ENCODE assay signal across 14 cellular contexts in genomic region chr3:11245276-11245675, GRCh38. TPM values are rescaled to one million over a fixed set of nuclear protein-coding genes. Genes with fewer than 3 reads are reported as not detected.
DNase-seq lines count a peak whose midpoint lies in the region; ATAC-seq and TF ChIP-seq lines count a peak whose summit lies in the region.
"Had no signal": no experiment of that assay in that cellular context is flagged by ENCODE, and none has a peak within 500 bp of the region (broad histone marks: within the 10 kb centered on the region; RNA-seq: fewer than 3 reads in every experiment).

No MANE protein-coding gene starts in this region.

- H3K4me2 ChIP-seq in GM23338 (no peak overlapping the region), PC-3 (ENCODE audit: low read length) (0 out of 2 replicates have a peak overlapping the region, but pooled peaks have one; percentile 20)

- H3K4me1 ChIP-seq in GM23338 (ENCODE audit: insufficient read depth), result no peaks in the 10 kb centered on the region
- peaks cover 20% of the 10 kb centered on the region for H3K4me1 ChIP-seq in PC-3 (ENCODE audit: insufficient read depth, low read length)
- H3K4me1 ChIP-seq: BE2C had no signal

- H3K27me3 ChIP-seq in GM23338 (ENCODE audit: insufficient read depth) (no peaks in the 10 kb centered on the region), PC-3 (ENCODE audit: low read length) (no peaks in the 10 kb centered on the region)
- H3K27me3 ChIP-seq: BE2C had no signal

- no peak overlapping the region for H3K4me3 ChIP-seq in GM23338
- no peak overlapping the region for H3K4me3 ChIP-seq in PC-3 (ENCODE audit: low read length)

- no peaks in the 10 kb centered on the region for H3K79me2 ChIP-seq in GM23338 (replicated peaks; ENCODE audit: insufficient read depth)
- no peaks in the 10 kb centered on the region; the same call in 1 of the 2 replicates for H3K79me2 ChIP-seq in PC-3 (ENCODE audit: low read length)

- H2AFZ ChIP-seq in GM23338, result 0 out of 2 replicates have a peak overlapping the region, but pooled peaks have one; percentile 3
- H2AFZ ChIP-seq in PC-3 (ENCODE audit: low read length), result no peak overlapping the region

- no peaks in the 10 kb centered on the region for H3K36me3 ChIP-seq in GM23338 (ENCODE audit: insufficient read depth)
- no peaks in the 10 kb centered on the region for H3K36me3 ChIP-seq in PC-3 (ENCODE audit: low read depth, low read length)
- H3K36me3 ChIP-seq: BE2C had no signal

- TF ChIP-seq CTCF in GM23338 (conservative IDR thresholded peaks at IDR 0.05; ENCODE audit: low read depth in 2 of 2) (no peak), PC-3 (conservative IDR thresholded peaks at IDR 0.05; ENCODE audit: low read depth, low read length) (no peak)

- no peaks in the 10 kb centered on the region for H3K27me3 Mint-ChIP-seq in GM23338 (ENCODE audit: insufficient read depth, low read depth, poor library complexity)
- H3K27me3 Mint-ChIP-seq in activated CD8-positive, alpha-beta T cell treated with anti-CD3 and anti-CD28 coated beads, Interleukin-2, amount 10 ng/mL, durations not matched to agents 7 days and 5 days (ENCODE audit: low read depth), result no peaks in the 10 kb centered on the region
- H3K27me3 Mint-ChIP-seq: CD4-positive, alpha-beta memory T cell had no signal

- intact Hi-C loops in PC-3 (cut with micrococcal nuclease), result no loop called here

- H3K9ac ChIP-seq in PC-3 (ENCODE audit: low read length), result no peak overlapping the region

- H3K9me2 ChIP-seq in GM23338 (ENCODE audit: insufficient read depth) (no peaks in the 10 kb centered on the region), PC-3 (replicated peaks; ENCODE audit: low read length) (no peaks in the 10 kb centered on the region)

- H3K27ac ChIP-seq in GM23338 (ENCODE audit: low read depth), result no peak overlapping the region
- no peak overlapping the region for H3K27ac ChIP-seq in PC-3 (ENCODE audit: low read length)
- H3K27ac ChIP-seq: C4-2B had no signal

- no peak overlapping the region for H3K4me3 Mint-ChIP-seq in GM23338
- no peak overlapping the region for H3K4me3 Mint-ChIP-seq in activated CD8-positive, alpha-beta T cell treated with anti-CD3 and anti-CD28 coated beads, Interleukin-2, amount 10 ng/mL, durations not matched to agents 7 days and 5 days
- no peak overlapping the region for H3K4me3 Mint-ChIP-seq in stimulated activated effector memory CD8-positive, alpha-beta T cell treated with anti-CD3 and anti-CD28 coated beads, Interleukin-12 subunit alpha, Interleukin-12 subunit beta, amount 100 ng/mL, for 72 hours
- H3K4me3 Mint-ChIP-seq: CD4-positive, alpha-beta memory T cell; H9 had no signal

- H3K27ac Mint-ChIP-seq in GM23338, result no peak overlapping the region
- H3K27ac Mint-ChIP-seq in activated CD8-positive, alpha-beta T cell treated with anti-CD3 and anti-CD28 coated beads, Interleukin-2, amount 10 ng/mL, durations not matched to agents 7 days and 5 days, result no peak overlapping the region
- H3K27ac Mint-ChIP-seq in stimulated activated effector memory CD8-positive, alpha-beta T cell treated with anti-CD3 and anti-CD28 coated beads, Interleukin-12 subunit alpha, Interleukin-12 subunit beta, amount 100 ng/mL, for 72 hours, result no peak overlapping the region
- H3K27ac Mint-ChIP-seq: H9 had no signal

- H3K36me3 Mint-ChIP-seq in GM23338 (ENCODE audit: low read depth), result no peaks in the 10 kb centered on the region
- no peaks in the 10 kb centered on the region for H3K36me3 Mint-ChIP-seq in activated CD8-positive, alpha-beta T cell treated with anti-CD3 and anti-CD28 coated beads, Interleukin-2, amount 10 ng/mL, durations not matched to agents 7 days and 5 days (ENCODE audit: low read depth)
- no peaks in the 10 kb centered on the region for H3K36me3 Mint-ChIP-seq in stimulated activated effector memory CD8-positive, alpha-beta T cell treated with anti-CD3 and anti-CD28 coated beads, Interleukin-12 subunit alpha, Interleukin-12 subunit beta, amount 100 ng/mL, for 72 hours
- H3K36me3 Mint-ChIP-seq: CD4-positive, alpha-beta memory T cell had no signal

- POLR2A ChIA-PET in PC-3 (lab: Charles Lee; ENCODE audit: unreplicated experiment), result interaction anchor here (0.6 kb wide), 2 partner anchors 263 to 1313 kb away, joined by 3 read pairs; no protein-coding TSS in a partner anchor
- POLR2A ChIA-PET in activated CD8-positive, alpha-beta T cell treated with anti-CD3 and anti-CD28 coated beads, Interleukin-2, amount 10 ng/mL, durations not matched to agents 7 days and 5 days (lab: Charles Lee), result no interaction called here

- CTCF ChIA-PET in PC-3 (lab: Charles Lee), result interaction anchor here (0.6 kb wide), 1 partner anchor 90 kb away, joined by 3 read pairs; no protein-coding TSS in a partner anchor
- CTCF ChIA-PET in activated CD8-positive, alpha-beta T cell treated with anti-CD3 and anti-CD28 coated beads, Interleukin-2, amount 10 ng/mL, durations not matched to agents 7 days and 5 days (lab: Charles Lee), result interaction anchor here (1.2 to 2.9 kb wide), 2 partner anchors 9 to 90 kb away, joined by 4 to 10 read pairs; no protein-coding TSS in a partner anchor

- DNase-seq in GM23338 (ENCODE audit: low spot score), result no peak
- no peak for DNase-seq in PC-3
- peak; percentile 29 for DNase-seq in activated CD8-positive, alpha-beta T cell treated with anti-CD3 and anti-CD28 coated beads, Interleukin-2, amount 10 ng/mL, durations not matched to agents 7 days and 5 days
- DNase-seq in stimulated activated effector memory CD8-positive, alpha-beta T cell treated with anti-CD3 and anti-CD28 coated beads, Interleukin-12 subunit alpha, Interleukin-12 subunit beta, amount 100 ng/mL, for 72 hours (ENCODE audit: low spot score in 2 of 2), result no peak
- DNase-seq in islet precursor cell, result no peak
- DNase-seq in SHP77 (lab: John Stamatoyannopoulos, UW), result no peak
- DNase-seq: ACHN; BE2C; CD4-positive, alpha-beta memory T cell; DMS79; GOT3; H9 had no signal

- ATAC-seq in GM23338 (no peak), PC-3 (no peak), HG03039 (IDR thresholded peaks at IDR 0.05; ENCODE audit: unreplicated experiment) (no peak)
- no peak for ATAC-seq in activated CD8-positive, alpha-beta T cell treated with anti-CD3 and anti-CD28 coated beads, Interleukin-2, amount 10 ng/mL, durations not matched to agents 7 days and 5 days
- peak; percentile 43 for ATAC-seq in stimulated activated effector memory CD8-positive, alpha-beta T cell treated with anti-CD3 and anti-CD28 coated beads, Interleukin-12 subunit alpha, Interleukin-12 subunit beta, amount 100 ng/mL, for 72 hours

- H3K9me3 ChIP-seq in PC-3 (ENCODE audit: low read length), result no peaks in the 10 kb centered on the region
- H3K9me3 ChIP-seq: BE2C had no signal

- H3F3A ChIP-seq in GM23338 (replicated peaks; ENCODE audit: low read depth), result no peaks in the 10 kb centered on the region
- H3F3A ChIP-seq in PC-3 (ENCODE audit: low read length, unreplicated experiment), result no peaks in the 10 kb centered on the region

- H4K20me1 ChIP-seq in GM23338 (replicated peaks; ENCODE audit: insufficient read depth) (no peaks in the 10 kb centered on the region), PC-3 (ENCODE audit: low read length) (no peaks in the 10 kb centered on the region)

- H3K4me1 Mint-ChIP-seq in GM23338, result no peaks in the 10 kb centered on the region
- peaks cover 4% of the 10 kb centered on the region for H3K4me1 Mint-ChIP-seq in activated CD8-positive, alpha-beta T cell treated with anti-CD3 and anti-CD28 coated beads, Interleukin-2, amount 10 ng/mL, durations not matched to agents 7 days and 5 days (ENCODE audit: low read depth)
- peaks cover 7% of the 10 kb centered on the region for H3K4me1 Mint-ChIP-seq in stimulated activated effector memory CD8-positive, alpha-beta T cell treated with anti-CD3 and anti-CD28 coated beads, Interleukin-12 subunit alpha, Interleukin-12 subunit beta, amount 100 ng/mL, for 72 hours
- H3K4me1 Mint-ChIP-seq: H9 had no signal

- BruUV-seq in PC-3 (replicated peaks; lab: Mats Ljungman, UMichigan), result no TSS peak

- H3K9me3 Mint-ChIP-seq in GM23338, result no peaks in the 10 kb centered on the region
- H3K9me3 Mint-ChIP-seq in activated CD8-positive, alpha-beta T cell treated with anti-CD3 and anti-CD28 coated beads, Interleukin-2, amount 10 ng/mL, durations not matched to agents 7 days and 5 days (ENCODE audit: insufficient read depth), result no peaks in the 10 kb centered on the region
- no peaks in the 10 kb centered on the region for H3K9me3 Mint-ChIP-seq in stimulated activated effector memory CD8-positive, alpha-beta T cell treated with anti-CD3 and anti-CD28 coated beads, Interleukin-12 subunit alpha, Interleukin-12 subunit beta, amount 100 ng/mL, for 72 hours
- H3K9me3 Mint-ChIP-seq: CD4-positive, alpha-beta memory T cell; H9 had no signal

TF ChIP-seq in GM23338, 12 proteins besides CTCF, POLR2A, EP300 and RAD21 (continues in another document):
- TF ChIP-seq EZH2 (IDR thresholded peaks at IDR 0.05; ENCODE audit: low read depth, unreplicated experiment), result no peak
- no peak for TF ChIP-seq EZH2phosphoT487 (IDR thresholded peaks at IDR 0.05; ENCODE audit: unreplicated experiment)
- no peak for TF ChIP-seq ETS1 (IDR thresholded peaks at IDR 0.05)
- TF ChIP-seq NANOG (IDR thresholded peaks at IDR 0.05; ENCODE audit: borderline replicate concordance), result no peak
- no peak for TF ChIP-seq CREB1 (CRISPR knock-in tag; IDR thresholded peaks at IDR 0.05; ENCODE audit: low read depth)
- TF ChIP-seq STAT1 (IDR thresholded peaks at IDR 0.05; ENCODE audit: unreplicated experiment), result no peak
- TF ChIP-seq JUNB (IDR thresholded peaks at IDR 0.05; ENCODE audit: unreplicated experiment), result no peak

RNA-seq across cellular contexts. Expression of gene ATG7, which starts 26.9 kb away (rescaled TPM):
- 16.0 and 36.7 TPM in 2 replicates for total RNA-seq in GM23338 (2014; rRNA removed; shearing (Covaris generic))
- polyA plus RNA-seq in GM23338 (2016; fragmentation: Nextera tagmentation; extraction: Ambion mirVana), result 16.0 and 16.2 TPM in 2 replicates
- total RNA-seq in PC-3 (2014; rRNA removed), result 33.2 and 36.5 TPM in 2 replicates
- total RNA-seq in activated CD8-positive, alpha-beta T cell treated with anti-CD3 and anti-CD28 coated beads, Interleukin-2, amount 10 ng/mL, durations not matched to agents 7 days and 5 days, result 10 to 100 TPM; 36.8 to 40.0 TPM
